Comparison of ENCODE assay signal across 15 cellular contexts in genomic region chr6:41723936-41724637, GRCh38. TPM values are rescaled to one million over a fixed set of nuclear protein-coding genes. Genes with fewer than 3 reads are reported as not detected.
DNase-seq lines count a peak whose midpoint lies in the region; ATAC-seq and TF ChIP-seq lines count a peak whose summit lies in the region.
"Had no signal": no experiment of that assay in that cellular context is flagged by ENCODE, and none has a peak within 500 bp of the region (broad histone marks: within the 10 kb centered on the region; RNA-seq: fewer than 3 reads in every experiment).

No MANE protein-coding gene starts in this region.

- DNase-seq in NAMALWA (ENCODE audit: low spot score) = peak; percentile 50
- no peak for DNase-seq in epithelial cell of prostate (ENCODE audit: low read depth, low spot score)
- DNase-seq in psoas muscle = peak in 1 of 2 donors; percentile 48
- no peak for DNase-seq in NCI-H1436 treated with DMSO at 0.1 percent for 48 hours (lab: John Stamatoyannopoulos, UW)
- no peak for DNase-seq in activated CD4-positive, CD25-positive, alpha-beta regulatory T cell treated with anti-CD3 and anti-CD28 coated beads, Interleukin-2, amount 50 U/mL, for 72 hours
- DNase-seq in NCI-H446 (lab: John Stamatoyannopoulos, UW) = no peak
- DNase-seq in foreskin fibroblast = no peak
- DNase-seq: activated T-cell treated with anti-CD3 and anti-CD28 coated beads, Interleukin-2, amount 50 U/mL, for 48 hours; stimulated activated naive CD8-positive, alpha-beta T cell treated with anti-CD3 and anti-CD28 coated beads, Interleukin-15, amount 100 ng/mL, for 72 hours had no signal

- ATAC-seq in psoas muscle = no peak
- ATAC-seq: stimulated activated naive CD8-positive, alpha-beta T cell treated with anti-CD3 and anti-CD28 coated beads, Interleukin-15, amount 100 ng/mL, for 72 hours had no signal

- peak overlapping the region; percentile 35 for H3K4me3 ChIP-seq in GM12875 (ENCODE audit: low read depth, low read length)
- H3K4me3 ChIP-seq in psoas muscle = peak overlapping the region; percentile 49
- H3K4me3 ChIP-seq in foreskin fibroblast (ENCODE audit: low read depth in 1 of 2, low read length in 2 of 2) = no peak overlapping the region
- H3K4me3 ChIP-seq: SJSA1 had no signal

- H3K27me3 ChIP-seq in psoas muscle (ENCODE audit: insufficient read depth in 3 of 3, low read length in 2 of 3) = no peaks in the 10 kb centered on the region
- H3K27me3 ChIP-seq: pancreas, SJSA1 had no signal

- no peaks in the 10 kb centered on the region for H3K9me3 ChIP-seq in psoas muscle
- H3K9me3 ChIP-seq: pancreas, SJSA1 had no signal

- H3K36me3 ChIP-seq in psoas muscle (ENCODE audit: insufficient read depth in 1 of 2, low read depth in 1 of 2) = no peaks in the 10 kb centered on the region
- H3K36me3 ChIP-seq: pancreas, SJSA1 had no signal

- intact Hi-C loops in psoas muscle (cut with DNase I) = no loop called here

- TF ChIP-seq CTCF in GM12875 (IDR thresholded peaks at IDR 0.05; ENCODE audit: borderline replicate concordance, insufficient read depth, low read depth, low read length) (no peak), psoas muscle (IDR thresholded peaks at IDR 0.05) (no peak), foreskin fibroblast (IDR thresholded peaks at IDR 0.05; ENCODE audit: low read depth, low read length) (no peak)

- peak overlapping the region; percentile 63 for H3K27ac ChIP-seq in epithelial cell of prostate
- peak overlapping the region; percentile 79 for H3K27ac ChIP-seq in psoas muscle
- H3K27ac ChIP-seq: KMS-11, SJSA1 had no signal

- peaks cover 99% of the 10 kb centered on the region for H3K4me1 ChIP-seq in psoas muscle

- WGBS in psoas muscle, 3 donors = 48 to 76% (median 55%) methylated on average over 14 of the region's 14 CpGs

RNA-seq across cellular contexts. Expression of gene TFEB, which starts 11.3 kb away (rescaled TPM):
- total RNA-seq in psoas muscle = 10 to 100 TPM; 35.4 to 64.3 (median 39.8) TPM
- 10 to 100 TPM; 16.1 to 65.2 (median 51.6) TPM for polyA plus RNA-seq in psoas muscle

RNA-seq across cellular contexts. Expression of gene PGC, which starts 23.1 kb away (rescaled TPM):
- total RNA-seq in psoas muscle = not detected
- 1 to 10 TPM in 1 of 3 donors, under 1 TPM in 1, not detected in 1; 0.48 to 1.0 TPM for polyA plus RNA-seq in psoas muscle
- total RNA-seq: Daoy, fibroblast of lung, SJSA1 had no signal
- polyA plus RNA-seq: fibroblast of lung had no signal

RNA-seq across cellular contexts. Expression of gene FRS3, which starts 55.6 kb away (rescaled TPM):
- total RNA-seq in psoas muscle = 1 to 10 TPM; 4.0 to 6.5 (median 5.4) TPM
- 1 to 10 TPM; 4.0 to 6.8 (median 4.5) TPM for polyA plus RNA-seq in psoas muscle

RNA-seq across cellular contexts. Expression of gene PRICKLE4, which starts 56.5 kb away (rescaled TPM):
- total RNA-seq in psoas muscle = under 1 TPM in 3 of 4 donors, not detected in 1; 0.46 to 0.92 (median 0.80) TPM
- polyA plus RNA-seq in psoas muscle = under 1 TPM in 2 of 3 donors, not detected in 1; 0.49 to 0.70 TPM
- total RNA-seq: Daoy, fibroblast of lung, SJSA1 had no signal

Comparison
In these comparisons a context has a peak if more than half of its experiments do, and no peak if none do; other contexts are left out.
1. H3K4me3 ChIP-seq: peak in GM12875 (single experiment) and psoas muscle (single experiment); none in foreskin fibroblast (0 of 2).